In genomic region chr6:64890609-64891008, GRCh38 we compare ENCODE assay signal across 1 cellular context.
TF ChIP-seq lines count a peak whose summit lies in the region.

No MANE protein-coding gene starts in this region.

TF ChIP-seq in GM23338, 12 proteins besides CTCF, POLR2A, EP300 and RAD21:
- no peak for TF ChIP-seq ZNF331 (CRISPR knock-in tag; IDR thresholded peaks at IDR 0.05; ENCODE audit: low read depth)
- TF ChIP-seq, protein P1, sequence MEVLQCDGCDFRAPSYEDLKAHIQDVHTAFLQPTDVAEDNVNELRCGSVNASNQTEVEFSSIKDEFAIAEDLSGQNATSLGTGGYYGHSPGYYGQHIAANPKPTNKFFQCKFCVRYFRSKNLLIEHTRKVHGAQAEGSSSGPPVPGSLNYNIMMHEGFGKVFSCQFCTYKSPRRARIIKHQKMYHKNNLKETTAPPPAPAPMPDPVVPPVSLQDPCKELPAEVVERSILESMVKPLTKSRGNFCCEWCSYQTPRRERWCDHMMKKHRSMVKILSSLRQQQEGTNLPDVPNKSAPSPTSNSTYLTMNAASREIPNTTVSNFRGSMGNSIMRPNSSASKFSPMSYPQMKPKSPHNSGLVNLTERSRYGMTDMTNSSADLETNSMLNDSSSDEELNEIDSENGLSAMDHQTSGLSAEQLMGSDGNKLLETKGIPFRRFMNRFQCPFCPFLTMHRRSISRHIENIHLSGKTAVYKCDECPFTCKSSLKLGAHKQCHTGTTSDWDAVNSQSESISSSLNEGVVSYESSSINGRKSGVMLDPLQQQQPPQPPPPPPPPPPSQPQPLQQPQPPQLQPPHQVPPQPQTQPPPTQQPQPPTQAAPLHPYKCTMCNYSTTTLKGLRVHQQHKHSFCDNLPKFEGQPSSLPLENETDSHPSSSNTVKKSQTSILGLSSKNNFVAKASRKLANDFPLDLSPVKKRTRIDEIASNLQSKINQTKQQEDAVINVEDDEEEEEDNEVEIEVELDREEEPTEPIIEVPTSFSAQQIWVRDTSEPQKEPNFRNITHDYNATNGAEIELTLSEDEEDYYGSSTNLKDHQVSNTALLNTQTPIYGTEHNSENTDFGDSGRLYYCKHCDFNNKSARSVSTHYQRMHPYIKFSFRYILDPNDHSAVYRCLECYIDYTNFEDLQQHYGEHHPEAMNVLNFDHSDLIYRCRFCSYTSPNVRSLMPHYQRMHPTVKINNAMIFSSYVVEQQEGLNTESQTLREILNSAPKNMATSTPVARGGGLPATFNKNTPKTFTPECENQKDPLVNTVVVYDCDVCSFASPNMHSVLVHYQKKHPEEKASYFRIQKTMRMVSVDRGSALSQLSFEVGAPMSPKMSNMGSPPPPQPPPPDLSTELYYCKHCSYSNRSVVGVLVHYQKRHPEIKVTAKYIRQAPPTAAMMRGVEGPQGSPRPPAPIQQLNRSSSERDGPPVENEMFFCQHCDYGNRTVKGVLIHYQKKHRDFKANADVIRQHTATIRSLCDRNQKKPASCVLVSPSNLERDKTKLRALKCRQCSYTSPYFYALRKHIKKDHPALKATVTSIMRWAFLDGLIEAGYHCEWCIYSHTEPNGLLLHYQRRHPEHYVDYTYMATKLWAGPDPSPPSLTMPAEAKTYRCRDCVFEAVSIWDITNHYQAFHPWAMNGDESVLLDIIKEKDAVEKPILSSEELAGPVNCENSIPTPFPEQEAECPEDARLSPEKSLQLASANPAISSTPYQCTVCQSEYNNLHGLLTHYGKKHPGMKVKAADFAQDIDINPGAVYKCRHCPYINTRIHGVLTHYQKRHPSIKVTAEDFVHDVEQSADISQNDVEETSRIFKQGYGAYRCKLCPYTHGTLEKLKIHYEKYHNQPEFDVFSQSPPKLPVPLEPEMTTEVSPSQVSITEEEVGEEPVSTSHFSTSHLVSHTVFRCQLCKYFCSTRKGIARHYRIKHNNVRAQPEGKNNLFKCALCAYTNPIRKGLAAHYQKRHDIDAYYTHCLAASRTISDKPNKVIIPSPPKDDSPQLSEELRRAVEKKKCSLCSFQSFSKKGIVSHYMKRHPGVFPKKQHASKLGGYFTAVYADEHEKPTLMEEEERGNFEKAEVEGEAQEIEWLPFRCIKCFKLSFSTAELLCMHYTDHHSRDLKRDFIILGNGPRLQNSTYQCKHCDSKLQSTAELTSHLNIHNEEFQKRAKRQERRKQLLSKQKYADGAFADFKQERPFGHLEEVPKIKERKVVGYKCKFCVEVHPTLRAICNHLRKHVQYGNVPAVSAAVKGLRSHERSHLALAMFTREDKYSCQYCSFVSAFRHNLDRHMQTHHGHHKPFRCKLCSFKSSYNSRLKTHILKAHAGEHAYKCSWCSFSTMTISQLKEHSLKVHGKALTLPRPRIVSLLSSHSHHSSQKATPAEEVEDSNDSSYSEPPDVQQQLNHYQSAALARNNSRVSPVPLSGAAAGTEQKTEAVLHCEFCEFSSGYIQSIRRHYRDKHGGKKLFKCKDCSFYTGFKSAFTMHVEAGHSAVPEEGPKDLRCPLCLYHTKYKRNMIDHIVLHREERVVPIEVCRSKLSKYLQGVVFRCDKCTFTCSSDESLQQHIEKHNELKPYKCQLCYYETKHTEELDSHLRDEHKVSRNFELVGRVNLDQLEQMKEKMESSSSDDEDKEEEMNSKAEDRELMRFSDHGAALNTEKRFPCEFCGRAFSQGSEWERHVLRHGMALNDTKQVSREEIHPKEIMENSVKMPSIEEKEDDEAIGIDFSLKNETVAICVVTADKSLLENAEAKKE (CRISPR knock-in tag; IDR thresholded peaks at IDR 0.05): no peak
